In the genomic region with DNA sequence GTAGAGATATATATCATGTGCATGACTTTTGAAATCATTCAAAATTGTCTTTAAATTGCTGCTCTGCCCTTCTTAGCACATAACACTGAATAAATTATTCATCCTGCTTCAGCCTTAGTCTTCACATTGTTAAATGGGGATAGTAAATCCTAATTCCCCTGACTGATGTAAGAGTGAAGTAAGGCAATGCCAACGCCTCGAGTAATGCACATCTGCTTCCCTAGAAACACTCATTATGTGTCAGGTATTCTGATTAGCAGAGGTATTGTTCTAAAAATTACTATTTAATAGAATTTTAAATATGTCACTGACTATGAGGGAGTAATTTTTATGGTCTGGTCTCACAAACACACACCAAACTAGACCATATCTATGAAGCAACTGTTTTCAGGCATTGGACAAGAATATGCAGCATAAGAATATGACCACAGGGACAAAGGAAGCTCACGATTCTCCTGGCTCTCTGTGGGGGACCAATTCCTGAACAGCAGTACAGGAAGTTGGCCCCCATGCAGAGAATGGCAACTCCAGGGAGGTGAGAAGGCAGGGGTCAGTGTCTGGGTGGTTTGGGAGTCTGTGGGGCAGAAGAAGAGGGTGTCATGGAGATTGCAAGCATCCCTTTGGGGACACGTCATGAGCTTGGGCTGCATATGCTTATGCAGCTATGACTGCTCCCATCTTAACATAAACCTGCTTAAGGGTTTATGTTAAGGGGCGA, we compare ENCODE assay signal across 2 cellular contexts.
TF ChIP-seq lines count a peak whose summit lies in the region.

No MANE protein-coding gene starts in this region.

TF ChIP-seq in IMR-90, 13 proteins besides CTCF, POLR2A, EP300 and RAD21:
- TF ChIP-seq, protein P1, sequence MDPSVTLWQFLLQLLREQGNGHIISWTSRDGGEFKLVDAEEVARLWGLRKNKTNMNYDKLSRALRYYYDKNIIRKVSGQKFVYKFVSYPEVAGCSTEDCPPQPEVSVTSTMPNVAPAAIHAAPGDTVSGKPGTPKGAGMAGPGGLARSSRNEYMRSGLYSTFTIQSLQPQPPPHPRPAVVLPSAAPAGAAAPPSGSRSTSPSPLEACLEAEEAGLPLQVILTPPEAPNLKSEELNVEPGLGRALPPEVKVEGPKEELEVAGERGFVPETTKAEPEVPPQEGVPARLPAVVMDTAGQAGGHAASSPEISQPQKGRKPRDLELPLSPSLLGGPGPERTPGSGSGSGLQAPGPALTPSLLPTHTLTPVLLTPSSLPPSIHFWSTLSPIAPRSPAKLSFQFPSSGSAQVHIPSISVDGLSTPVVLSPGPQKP (IDR thresholded peaks at IDR 0.05; ENCODE audit: borderline replicate concordance, low read depth, low read length): no peak
- TF ChIP-seq MAZ (IDR thresholded peaks at IDR 0.05; ENCODE audit: borderline replicate concordance, low read depth, low read length) (no peak), BHLHE40 (IDR thresholded peaks at IDR 0.05; ENCODE audit: low read depth, low read length) (no peak), FOS (IDR thresholded peaks at IDR 0.05; ENCODE audit: low read depth, low read length) (no peak), CEBPB (IDR thresholded peaks at IDR 0.05; ENCODE audit: low read depth, low read length) (no peak), MXI1 (IDR thresholded peaks at IDR 0.05; ENCODE audit: borderline replicate concordance, low read depth, low read length) (no peak), CHD1 (IDR thresholded peaks at IDR 0.05; ENCODE audit: low read depth, low read length) (no peak), RFX5 (IDR thresholded peaks at IDR 0.05; ENCODE audit: low read depth, low read length) (no peak), MAFK (IDR thresholded peaks at IDR 0.05; ENCODE audit: low read depth, low read length) (no peak), NFE2L2 (IDR thresholded peaks at IDR 0.05; ENCODE audit: low read depth, low read length) (no peak), RCOR1 (IDR thresholded peaks at IDR 0.05; ENCODE audit: insufficient replicate concordance, low read length) (no peak)

TF ChIP-seq in SK-N-SH treated with all-trans-retinoic acid at 6 μM for 48 hours, 23 proteins besides CTCF, POLR2A, EP300 and RAD21:
- no peak for TF ChIP-seq ZFP3 (CRISPR knock-in tag; IDR thresholded peaks at IDR 0.05)
- TF ChIP-seq, protein P2, sequence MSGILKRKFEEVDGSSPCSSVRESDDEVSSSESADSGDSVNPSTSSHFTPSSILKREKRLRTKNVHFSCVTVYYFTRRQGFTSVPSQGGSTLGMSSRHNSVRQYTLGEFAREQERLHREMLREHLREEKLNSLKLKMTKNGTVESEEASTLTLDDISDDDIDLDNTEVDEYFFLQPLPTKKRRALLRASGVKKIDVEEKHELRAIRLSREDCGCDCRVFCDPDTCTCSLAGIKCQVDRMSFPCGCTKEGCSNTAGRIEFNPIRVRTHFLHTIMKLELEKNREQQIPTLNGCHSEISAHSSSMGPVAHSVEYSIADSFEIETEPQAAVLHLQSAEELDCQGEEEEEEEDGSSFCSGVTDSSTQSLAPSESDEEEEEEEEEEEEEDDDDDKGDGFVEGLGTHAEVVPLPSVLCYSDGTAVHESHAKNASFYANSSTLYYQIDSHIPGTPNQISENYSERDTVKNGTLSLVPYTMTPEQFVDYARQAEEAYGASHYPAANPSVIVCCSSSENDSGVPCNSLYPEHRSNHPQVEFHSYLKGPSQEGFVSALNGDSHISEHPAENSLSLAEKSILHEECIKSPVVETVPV (CRISPR knock-in tag; IDR thresholded peaks at IDR 0.05): no peak
- TF ChIP-seq, protein P3, sequence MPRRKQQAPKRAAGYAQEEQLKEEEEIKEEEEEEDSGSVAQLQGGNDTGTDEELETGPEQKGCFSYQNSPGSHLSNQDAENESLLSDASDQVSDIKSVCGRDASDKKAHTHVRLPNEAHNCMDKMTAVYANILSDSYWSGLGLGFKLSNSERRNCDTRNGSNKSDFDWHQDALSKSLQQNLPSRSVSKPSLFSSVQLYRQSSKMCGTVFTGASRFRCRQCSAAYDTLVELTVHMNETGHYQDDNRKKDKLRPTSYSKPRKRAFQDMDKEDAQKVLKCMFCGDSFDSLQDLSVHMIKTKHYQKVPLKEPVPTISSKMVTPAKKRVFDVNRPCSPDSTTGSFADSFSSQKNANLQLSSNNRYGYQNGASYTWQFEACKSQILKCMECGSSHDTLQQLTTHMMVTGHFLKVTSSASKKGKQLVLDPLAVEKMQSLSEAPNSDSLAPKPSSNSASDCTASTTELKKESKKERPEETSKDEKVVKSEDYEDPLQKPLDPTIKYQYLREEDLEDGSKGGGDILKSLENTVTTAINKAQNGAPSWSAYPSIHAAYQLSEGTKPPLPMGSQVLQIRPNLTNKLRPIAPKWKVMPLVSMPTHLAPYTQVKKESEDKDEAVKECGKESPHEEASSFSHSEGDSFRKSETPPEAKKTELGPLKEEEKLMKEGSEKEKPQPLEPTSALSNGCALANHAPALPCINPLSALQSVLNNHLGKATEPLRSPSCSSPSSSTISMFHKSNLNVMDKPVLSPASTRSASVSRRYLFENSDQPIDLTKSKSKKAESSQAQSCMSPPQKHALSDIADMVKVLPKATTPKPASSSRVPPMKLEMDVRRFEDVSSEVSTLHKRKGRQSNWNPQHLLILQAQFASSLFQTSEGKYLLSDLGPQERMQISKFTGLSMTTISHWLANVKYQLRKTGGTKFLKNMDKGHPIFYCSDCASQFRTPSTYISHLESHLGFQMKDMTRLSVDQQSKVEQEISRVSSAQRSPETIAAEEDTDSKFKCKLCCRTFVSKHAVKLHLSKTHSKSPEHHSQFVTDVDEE (CRISPR knock-in tag; IDR thresholded peaks at IDR 0.05): no peak
- TF ChIP-seq ZC3H10 (CRISPR knock-in tag; IDR thresholded peaks at IDR 0.05): no peak
- no peak for TF ChIP-seq CSDC2 (CRISPR knock-in tag; IDR thresholded peaks at IDR 0.05)
- no peak for TF ChIP-seq SNAI2 (CRISPR knock-in tag; IDR thresholded peaks at IDR 0.05)
- TF ChIP-seq ZFP30 (CRISPR knock-in tag; IDR thresholded peaks at IDR 0.05): no peak
- no peak for TF ChIP-seq ARNTL (CRISPR knock-in tag; IDR thresholded peaks at IDR 0.05; ENCODE audit: borderline replicate concordance, low read depth)
TF ChIP-seq in SK-N-SH treated with all-trans-retinoic acid at 6 μM for 48 hours: peak in this region for 0.
